In the genomic region with DNA sequence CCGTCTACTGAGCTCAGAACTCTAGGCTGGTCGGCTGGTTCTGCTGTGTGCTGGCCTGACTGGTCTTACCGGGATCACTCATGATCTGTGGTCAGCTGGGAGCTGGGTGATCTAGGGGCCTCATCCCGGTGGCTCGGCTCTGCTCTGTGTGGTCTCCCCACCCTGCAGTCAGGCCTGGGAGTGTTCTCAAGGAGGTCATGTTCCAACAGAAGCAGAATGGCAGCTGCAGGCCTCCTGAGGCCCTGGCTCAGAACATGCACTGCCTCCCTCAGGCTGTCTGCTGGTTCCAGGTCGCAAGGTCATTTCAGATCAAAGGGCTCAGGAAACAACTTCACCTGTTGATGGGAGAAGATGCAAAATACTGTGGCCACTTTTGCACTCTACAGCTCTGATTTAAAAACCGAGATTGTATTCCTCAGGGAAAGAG, we compare ENCODE assay signal across 26 cellular contexts.
"Had no signal": no experiment of that assay in that cellular context is flagged by ENCODE, and none has a peak within 500 bp of the region (broad histone marks: within the 10 kb centered on the region; RNA-seq: fewer than 3 reads in every experiment).

No MANE protein-coding gene starts in this region.

- H3K36me3 ChIP-seq: adrenal gland, SJSA1 had no signal

- H3K27ac ChIP-seq: adrenal gland, SJSA1 had no signal

- ATAC-seq: activated CD8-positive, alpha-beta T cell treated with anti-CD3 and anti-CD28 coated beads, Interleukin-2, amount 10 ng/mL, durations not matched to agents 7 days and 5 days; Right ventricle myocardium inferior; SK-N-SH treated with all-trans-retinoic acid at 6 μM for 48 hours had no signal

- H3K27me3 ChIP-seq: adrenal gland, SJSA1 had no signal

- H3K4me3 Mint-ChIP-seq: activated CD8-positive, alpha-beta T cell treated with anti-CD3 and anti-CD28 coated beads, Interleukin-2, amount 10 ng/mL, durations not matched to agents 7 days and 5 days; activated naive CD8-positive, alpha-beta T cell treated with anti-CD3 and anti-CD28 coated beads, Interleukin-2, amount 10 ng/mL, durations not matched to agents 7 days and 5 days; T-helper 2 cell treated with Interferon-gamma antibody and Interleukin-4, amounts not matched to agents 5 μg/mL and 100 μg/mL, for 36 hours had no signal

- H3K27me3 Mint-ChIP-seq: activated naive CD8-positive, alpha-beta T cell treated with anti-CD3 and anti-CD28 coated beads, Interleukin-2, amount 10 ng/mL, durations not matched to agents 7 days and 5 days had no signal

- H3K9me3 ChIP-seq: adrenal gland, SJSA1 had no signal

- H3K4me3 ChIP-seq: adrenal gland, SJSA1 had no signal

- H3K27ac Mint-ChIP-seq: activated CD8-positive, alpha-beta T cell treated with anti-CD3 and anti-CD28 coated beads, Interleukin-2, amount 10 ng/mL, durations not matched to agents 7 days and 5 days; activated naive CD8-positive, alpha-beta T cell treated with anti-CD3 and anti-CD28 coated beads, Interleukin-2, amount 10 ng/mL, durations not matched to agents 7 days and 5 days; T-helper 2 cell treated with Interferon-gamma antibody and Interleukin-4, amounts not matched to agents 5 μg/mL and 100 μg/mL, for 36 hours had no signal

- DNase-seq: activated CD4-positive, alpha-beta T cell treated with anti-CD3 and anti-CD28 coated beads for 48 hours; activated CD4-positive, alpha-beta T cell treated with anti-CD3 and anti-CD28 coated beads, Interleukin-2, amount 50 U/mL, for 4 hours; activated CD4-positive, CD25-positive, alpha-beta regulatory T cell treated with anti-CD3 and anti-CD28 coated beads, Interleukin-2, amount 50 U/mL, for 72 hours; activated CD8-positive, alpha-beta memory T cell treated with anti-CD3 and anti-CD28 coated beads, Interleukin-2, amount 50 U/mL, for 48 hours; activated CD8-positive, alpha-beta T cell treated with anti-CD3 and anti-CD28 coated beads, Interleukin-2, amount 10 ng/mL, durations not matched to agents 7 days and 5 days; activated naive CD4-positive, alpha-beta T cell treated with anti-CD3 and anti-CD28 coated beads, Interleukin-2, amount 50 U/mL, for 16 hours; activated naive CD8-positive, alpha-beta T cell treated with anti-CD3 and anti-CD28 coated beads, Interleukin-2, amount 10 ng/mL, durations not matched to agents 7 days and 5 days; activated T-cell treated with anti-CD3 and anti-CD28 coated beads, Interleukin-2, amount 50 U/mL, for 1 hour; adrenal gland; anterior cingulate cortex; Kasumi-1; KBM-7; NCI-H1105 treated with DMSO at 0.1 percent for 48 hours; NCI-H1436 treated with DMSO at 0.1 percent for 48 hours; NCI-H1930; NCI-H2107; NCI-H345; NCI-H510A; NCI-H526 treated with DMSO at 0.1 percent for 48 hours; NCI-H82; RPMI8226; SW 1271 had no signal

- H3K4me1 ChIP-seq: adrenal gland had no signal
